In the genomic region with DNA sequence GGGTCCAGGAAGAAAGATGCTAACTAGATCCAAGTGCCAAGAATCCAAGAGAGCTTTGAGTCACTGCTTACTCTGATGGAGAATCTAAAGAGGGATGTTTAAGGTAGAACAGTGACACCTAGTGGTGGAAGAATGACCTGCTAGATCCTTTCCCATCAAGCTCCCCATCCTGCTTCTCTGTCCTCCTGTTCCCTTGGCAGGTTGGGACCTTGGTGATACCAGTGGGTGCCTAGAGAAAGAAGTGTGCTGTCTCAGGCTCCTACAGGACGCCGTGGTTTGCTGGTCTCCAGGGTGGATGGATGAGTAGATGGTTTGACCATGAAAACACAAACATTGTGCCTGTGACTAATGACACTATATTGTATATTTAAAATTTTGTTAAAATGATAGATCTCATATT, we compare ENCODE assay signal across 8 cellular contexts.
DNase-seq lines count a peak whose midpoint lies in the region; ATAC-seq and TF ChIP-seq lines count a peak whose summit lies in the region.

No MANE protein-coding gene starts in this region.

- H2BK120ac ChIP-seq in mesendoderm (ENCODE audit: low read depth, low read length), result no peak overlapping the region

- H3K4me1 ChIP-seq in mesendoderm (ENCODE audit: control insufficient read depth, low read depth, low read length), result peaks cover 4% of the 10 kb centered on the region

- WGBS in mesendoderm (ENCODE audit: extremely low coverage, insufficient coverage, low lambda C conversion rate), result no CpG with 5 or more reads among the region's 2 CpGs

- no peaks in the 10 kb centered on the region for H3K9me2 ChIP-seq in SU-DHL-6 (replicated peaks; ENCODE audit: insufficient read depth, low read length)

- ATAC-seq in GM18858 (IDR thresholded peaks at IDR 0.05; ENCODE audit: unreplicated experiment) (peak; percentile 92), HG02981 (IDR thresholded peaks at IDR 0.05; ENCODE audit: unreplicated experiment) (peak; percentile 84)

- H2AK5ac ChIP-seq in mesendoderm (ENCODE audit: low read length), result no peak overlapping the region

- H3K79me2 ChIP-seq in SU-DHL-6 (ENCODE audit: insufficient read depth, low read length) (no peaks in the 10 kb centered on the region), mesendoderm (ENCODE audit: control insufficient read depth, insufficient read depth, low read length) (no peaks in the 10 kb centered on the region)

- H3K9me3 ChIP-seq in SU-DHL-6 (ENCODE audit: insufficient read depth, low read length), result no peaks in the 10 kb centered on the region

- H2BK5ac ChIP-seq in mesendoderm (ENCODE audit: low read length), result no peak overlapping the region

- no peaks in the 10 kb centered on the region for H4K20me1 ChIP-seq in SU-DHL-6 (ENCODE audit: low read depth, low read length)

- no peak overlapping the region for H3K18ac ChIP-seq in mesendoderm (ENCODE audit: low read length)

- H3F3A ChIP-seq in SU-DHL-6 (ENCODE audit: insufficient read depth), result no peaks in the 10 kb centered on the region

- no peak overlapping the region for H3K56ac ChIP-seq in mesendoderm (ENCODE audit: low read length)

- H3K9ac ChIP-seq in SU-DHL-6 (ENCODE audit: low read length) (no peak overlapping the region), mesendoderm (ENCODE audit: low read length) (no peak overlapping the region)

- H2BK15ac ChIP-seq in mesendoderm (replicated peaks; ENCODE audit: low read depth), result no peak overlapping the region

- TF ChIP-seq CTCF in SU-DHL-6 (IDR thresholded peaks at IDR 0.05; ENCODE audit: insufficient read depth, low read length, poor library complexity, severe bottlenecking), result peak; percentile 36

- H3K27ac ChIP-seq in SU-DHL-6 (ENCODE audit: low read depth, low read length) (no peak overlapping the region), mesendoderm (ENCODE audit: low read depth, low read length) (no peak overlapping the region)

- no peak overlapping the region for H3K4ac ChIP-seq in mesendoderm (ENCODE audit: low read depth, low read length)

- H3K4me2 ChIP-seq in SU-DHL-6 (ENCODE audit: low read depth, low read length, poor library complexity, severe bottlenecking) (no peak overlapping the region), mesendoderm (ENCODE audit: low read length) (no peak overlapping the region)

- no peak overlapping the region for H2AFZ ChIP-seq in SU-DHL-6 (ENCODE audit: low read depth, low read length, severe bottlenecking)

- H3K27me3 ChIP-seq in SU-DHL-6 (ENCODE audit: low read length), result no peaks in the 10 kb centered on the region
- H3K27me3 ChIP-seq in mesendoderm (ENCODE audit: insufficient read depth, low read length, poor library complexity), result no peaks in the 10 kb centered on the region

- H4K5ac ChIP-seq in mesendoderm (ENCODE audit: low read length), result no peak overlapping the region

- no peak overlapping the region for H3K23ac ChIP-seq in mesendoderm (ENCODE audit: low read length)

- H3K4me3 ChIP-seq in SU-DHL-6 (ENCODE audit: insufficient read depth, low read length, poor library complexity, severe bottlenecking) (no peak overlapping the region), mesendoderm (ENCODE audit: low read length) (no peak overlapping the region)

- peak; percentile 57 for DNase-seq in COLO668 (lab: John Stamatoyannopoulos, UW; ENCODE audit: unreplicated experiment)
- peak; percentile 56 for DNase-seq in NCI-H146 (lab: John Stamatoyannopoulos, UW)
- DNase-seq in epidermal melanocyte (ENCODE audit: insufficient read length, low spot score), result peak; percentile 35
- peak; percentile 94 for DNase-seq in mesendoderm
- no peak for DNase-seq in stimulated activated naive CD4-positive, alpha-beta T cell treated with Interleukin-2 at 50 U/mL for 16 hours (lab: John Stamatoyannopoulos, UW)

- no peaks in the 10 kb centered on the region for H3K79me1 ChIP-seq in mesendoderm (ENCODE audit: low read length)

- H3K36me3 ChIP-seq in SU-DHL-6 (ENCODE audit: low read length), result no peaks in the 10 kb centered on the region
- no peaks in the 10 kb centered on the region for H3K36me3 ChIP-seq in mesendoderm (ENCODE audit: control insufficient read depth, insufficient read depth, low read length)

- no peak overlapping the region for H4K8ac ChIP-seq in mesendoderm (ENCODE audit: low read depth, low read length)
